In genomic region chrX:28628101-28628500, GRCh38 we compare ENCODE assay signal across 25 cellular contexts. TPM values are rescaled to one million over a fixed set of nuclear protein-coding genes. Genes with fewer than 3 reads are reported as not detected.
"Had no signal": no experiment of that assay in that cellular context is flagged by ENCODE, and none has a peak within 500 bp of the region (broad histone marks: within the 10 kb centered on the region; RNA-seq: fewer than 3 reads in every experiment).

No MANE protein-coding gene starts in this region.

- H3K36me3 ChIP-seq: brain microvascular endothelial cell, colonic mucosa, esophagus muscularis mucosa, gastrocnemius medialis, neutrophil, thoracic aorta, vagina had no signal

- H3K4me1 ChIP-seq: colonic mucosa, esophagus muscularis mucosa, gastrocnemius medialis, parathyroid adenoma, vagina had no signal

- H3K79me2 ChIP-seq: parathyroid adenoma had no signal

- FAIRE-seq: endothelial cell of umbilical vein, TTC549 had no signal

- H3K27ac ChIP-seq: brain microvascular endothelial cell, colonic mucosa, esophagus muscularis mucosa, gastrocnemius medialis, neutrophil, parathyroid adenoma, thoracic aorta, vagina had no signal

- DNase-seq: activated CD4-positive, alpha-beta T cell treated with anti-CD3 and anti-CD28 coated beads for 1 hour; activated CD4-positive, alpha-beta T cell treated with anti-CD3 and anti-CD28 coated beads, Interleukin-2, amount 50 U/mL, for 1 hour; activated gamma-delta T cell treated with Interleukin-2 at 50 U/mL for 16 hours; activated T-cell treated with anti-CD3 and anti-CD28 coated beads, Interleukin-2, amount 50 U/mL, for 1 hour; aorta; brain microvascular endothelial cell; colonic mucosa; dorsolateral prefrontal cortex; effector memory CD8-positive, alpha-beta T cell; gastrocnemius medialis; islet precursor cell; left colon; naive thymus-derived CD8-positive, alpha-beta T cell; stimulated activated CD4-positive, alpha-beta T cell treated with anti-CD3 and anti-CD28 coated beads, Interleukin-4, amount 100 ng/mL, for 24 hours; stimulated activated naive CD4-positive, alpha-beta T cell treated with Interleukin-2 at 50 U/mL for 16 hours; T-helper 1 cell had no signal

- ATAC-seq: effector memory CD8-positive, alpha-beta T cell; gastrocnemius medialis; left colon; naive thymus-derived CD8-positive, alpha-beta T cell had no signal

- H3K27me3 ChIP-seq: brain microvascular endothelial cell, colonic mucosa, esophagus muscularis mucosa, gastrocnemius medialis, neutrophil, vagina had no signal

- H3K9ac ChIP-seq: parathyroid adenoma had no signal

- H2AFZ ChIP-seq: parathyroid adenoma had no signal

- H3K9me3 ChIP-seq: colonic mucosa, esophagus muscularis mucosa, gastrocnemius medialis, neutrophil, thoracic aorta, vagina had no signal

- H3K4me3 ChIP-seq: colonic mucosa, dorsolateral prefrontal cortex, esophagus muscularis mucosa, gastrocnemius medialis, thoracic aorta, vagina had no signal

RNA-seq across cellular contexts. Expression of gene IL1RAPL1, which starts 40.9 kb away (rescaled TPM):
- total RNA-seq: lung microvascular endothelial cell; naive thymus-derived CD8-positive, alpha-beta T cell; vagina had no signal
- polyA plus RNA-seq: adipose tissue; aorta; naive thymus-derived CD8-positive, alpha-beta T cell had no signal
